ENCODE assay signal across 11 cellular contexts in the genomic region with DNA sequence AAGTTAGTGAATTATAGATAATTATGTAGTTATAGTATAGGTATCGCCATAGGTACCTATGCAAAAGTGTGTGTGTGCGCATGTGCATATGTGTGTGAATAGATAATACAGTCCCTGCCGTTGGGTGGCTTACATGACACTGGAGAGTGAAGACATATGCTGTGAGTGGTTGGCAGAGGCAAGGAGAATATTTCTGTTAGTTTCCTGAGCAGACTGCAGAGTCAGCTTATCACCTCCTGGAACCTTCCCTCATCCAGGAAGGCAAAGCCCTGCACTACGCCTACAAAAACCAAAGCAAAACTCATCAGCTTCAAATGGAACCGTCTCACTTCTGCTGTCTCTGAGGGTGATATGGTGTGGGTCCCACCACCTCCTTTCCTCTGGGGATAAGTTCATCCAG.
"Had no signal": no experiment of that assay in that cellular context is flagged by ENCODE, and none has a peak within 500 bp of the region (broad histone marks: within the 10 kb centered on the region; RNA-seq: fewer than 3 reads in every experiment).

No MANE protein-coding gene starts in this region.

- ATAC-seq: GM23338, HCT116 had no signal

- H3K4me3 ChIP-seq: GM23248, GM23338, HAP-1 had no signal

- H2AFZ ChIP-seq: GM23248, GM23338 had no signal

- FAIRE-seq: H1, H54 had no signal

- H3K27ac ChIP-seq: GM23248 had no signal

- H3K4me1 ChIP-seq: HAP-1 had no signal

- H3K36me3 ChIP-seq: HAP-1 had no signal

- H3K9ac ChIP-seq: GM23248 had no signal

- H3K4me2 ChIP-seq: GM23338 had no signal

- H3K9me3 ChIP-seq: HAP-1 had no signal

- DNase-seq: GM23248, GOT3, H7, H9, HCEC 1CT, HFFc6 had no signal
